ENCODE assay signal across 1 cellular context in the genomic region with DNA sequence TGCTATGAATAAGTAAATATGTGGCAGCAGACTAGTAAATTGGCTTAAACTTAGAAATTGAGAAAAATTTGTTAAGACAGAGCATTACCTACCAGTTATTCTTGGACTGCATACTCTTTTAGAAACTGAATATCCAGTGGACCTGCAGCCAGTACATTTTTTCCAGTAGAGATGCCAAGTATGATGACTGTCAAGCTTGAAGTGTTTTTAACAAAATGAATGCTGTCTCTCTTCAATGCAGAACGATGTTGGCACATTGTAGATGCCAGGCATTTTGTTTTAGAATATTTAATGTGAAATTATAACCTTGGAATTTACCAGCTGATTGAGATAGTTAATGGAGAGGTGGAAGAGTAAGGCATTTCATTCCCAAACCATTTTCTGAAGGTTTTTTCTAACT.
TF ChIP-seq lines count a peak whose summit lies in the region.

No MANE protein-coding gene starts in this region.

TF ChIP-seq in SK-N-SH, 30 proteins besides CTCF, POLR2A, EP300 and RAD21:
- no peak for TF ChIP-seq YY1 (IDR thresholded peaks at IDR 0.05; ENCODE audit: low read depth)
- no peak for TF ChIP-seq MEF2A (IDR thresholded peaks at IDR 0.05; ENCODE audit: borderline replicate concordance, low read depth)
- TF ChIP-seq RXRA (IDR thresholded peaks at IDR 0.05; ENCODE audit: borderline replicate concordance, low read depth), result no peak
- TF ChIP-seq, protein P1, sequence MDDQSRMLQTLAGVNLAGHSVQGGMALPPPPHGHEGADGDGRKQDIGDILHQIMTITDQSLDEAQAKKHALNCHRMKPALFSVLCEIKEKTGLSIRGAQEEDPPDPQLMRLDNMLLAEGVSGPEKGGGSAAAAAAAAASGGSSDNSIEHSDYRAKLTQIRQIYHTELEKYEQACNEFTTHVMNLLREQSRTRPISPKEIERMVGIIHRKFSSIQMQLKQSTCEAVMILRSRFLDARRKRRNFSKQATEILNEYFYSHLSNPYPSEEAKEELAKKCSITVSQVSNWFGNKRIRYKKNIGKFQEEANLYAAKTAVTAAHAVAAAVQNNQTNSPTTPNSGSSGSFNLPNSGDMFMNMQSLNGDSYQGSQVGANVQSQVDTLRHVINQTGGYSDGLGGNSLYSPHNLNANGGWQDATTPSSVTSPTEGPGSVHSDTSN (IDR thresholded peaks at IDR 0.05), result peak; percentile 79
- TF ChIP-seq GATA2 (CRISPR knock-in tag; IDR thresholded peaks at IDR 0.05), result no peak
- TF ChIP-seq JUND (IDR thresholded peaks at IDR 0.05), result 0 out of 2 replicates have a peak, but pooled peaks have one; percentile 25
- TF ChIP-seq, protein P2, sequence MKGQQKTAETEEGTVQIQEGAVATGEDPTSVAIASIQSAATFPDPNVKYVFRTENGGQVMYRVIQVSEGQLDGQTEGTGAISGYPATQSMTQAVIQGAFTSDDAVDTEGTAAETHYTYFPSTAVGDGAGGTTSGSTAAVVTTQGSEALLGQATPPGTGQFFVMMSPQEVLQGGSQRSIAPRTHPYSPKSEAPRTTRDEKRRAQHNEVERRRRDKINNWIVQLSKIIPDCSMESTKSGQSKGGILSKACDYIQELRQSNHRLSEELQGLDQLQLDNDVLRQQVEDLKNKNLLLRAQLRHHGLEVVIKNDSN (IDR thresholded peaks at IDR 0.05; ENCODE audit: borderline replicate concordance, low read depth), result no peak
- TF ChIP-seq, protein P3, sequence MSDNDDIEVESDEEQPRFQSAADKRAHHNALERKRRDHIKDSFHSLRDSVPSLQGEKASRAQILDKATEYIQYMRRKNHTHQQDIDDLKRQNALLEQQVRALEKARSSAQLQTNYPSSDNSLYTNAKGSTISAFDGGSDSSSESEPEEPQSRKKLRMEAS (IDR thresholded peaks at IDR 0.05; ENCODE audit: low read depth), result no peak
- TF ChIP-seq, protein P4, sequence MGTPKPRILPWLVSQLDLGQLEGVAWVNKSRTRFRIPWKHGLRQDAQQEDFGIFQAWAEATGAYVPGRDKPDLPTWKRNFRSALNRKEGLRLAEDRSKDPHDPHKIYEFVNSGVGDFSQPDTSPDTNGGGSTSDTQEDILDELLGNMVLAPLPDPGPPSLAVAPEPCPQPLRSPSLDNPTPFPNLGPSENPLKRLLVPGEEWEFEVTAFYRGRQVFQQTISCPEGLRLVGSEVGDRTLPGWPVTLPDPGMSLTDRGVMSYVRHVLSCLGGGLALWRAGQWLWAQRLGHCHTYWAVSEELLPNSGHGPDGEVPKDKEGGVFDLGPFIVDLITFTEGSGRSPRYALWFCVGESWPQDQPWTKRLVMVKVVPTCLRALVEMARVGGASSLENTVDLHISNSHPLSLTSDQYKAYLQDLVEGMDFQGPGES (IDR thresholded peaks at IDR 0.05; ENCODE audit: low read depth, low read length), result no peak
- no peak for TF ChIP-seq TAF1 (IDR thresholded peaks at IDR 0.05; ENCODE audit: borderline replicate concordance, low read depth, low read length)
- no peak for TF ChIP-seq SMC3 (IDR thresholded peaks at IDR 0.05; ENCODE audit: low read depth, low read length)
- no peak for TF ChIP-seq MXI1 (IDR thresholded peaks at IDR 0.05; ENCODE audit: low read depth, low read length)
- no peak for TF ChIP-seq GABPA (IDR thresholded peaks at IDR 0.05; ENCODE audit: low read depth)
- TF ChIP-seq, protein P5, sequence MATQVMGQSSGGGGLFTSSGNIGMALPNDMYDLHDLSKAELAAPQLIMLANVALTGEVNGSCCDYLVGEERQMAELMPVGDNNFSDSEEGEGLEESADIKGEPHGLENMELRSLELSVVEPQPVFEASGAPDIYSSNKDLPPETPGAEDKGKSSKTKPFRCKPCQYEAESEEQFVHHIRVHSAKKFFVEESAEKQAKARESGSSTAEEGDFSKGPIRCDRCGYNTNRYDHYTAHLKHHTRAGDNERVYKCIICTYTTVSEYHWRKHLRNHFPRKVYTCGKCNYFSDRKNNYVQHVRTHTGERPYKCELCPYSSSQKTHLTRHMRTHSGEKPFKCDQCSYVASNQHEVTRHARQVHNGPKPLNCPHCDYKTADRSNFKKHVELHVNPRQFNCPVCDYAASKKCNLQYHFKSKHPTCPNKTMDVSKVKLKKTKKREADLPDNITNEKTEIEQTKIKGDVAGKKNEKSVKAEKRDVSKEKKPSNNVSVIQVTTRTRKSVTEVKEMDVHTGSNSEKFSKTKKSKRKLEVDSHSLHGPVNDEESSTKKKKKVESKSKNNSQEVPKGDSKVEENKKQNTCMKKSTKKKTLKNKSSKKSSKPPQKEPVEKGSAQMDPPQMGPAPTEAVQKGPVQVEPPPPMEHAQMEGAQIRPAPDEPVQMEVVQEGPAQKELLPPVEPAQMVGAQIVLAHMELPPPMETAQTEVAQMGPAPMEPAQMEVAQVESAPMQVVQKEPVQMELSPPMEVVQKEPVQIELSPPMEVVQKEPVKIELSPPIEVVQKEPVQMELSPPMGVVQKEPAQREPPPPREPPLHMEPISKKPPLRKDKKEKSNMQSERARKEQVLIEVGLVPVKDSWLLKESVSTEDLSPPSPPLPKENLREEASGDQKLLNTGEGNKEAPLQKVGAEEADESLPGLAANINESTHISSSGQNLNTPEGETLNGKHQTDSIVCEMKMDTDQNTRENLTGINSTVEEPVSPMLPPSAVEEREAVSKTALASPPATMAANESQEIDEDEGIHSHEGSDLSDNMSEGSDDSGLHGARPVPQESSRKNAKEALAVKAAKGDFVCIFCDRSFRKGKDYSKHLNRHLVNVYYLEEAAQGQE (IDR thresholded peaks at IDR 0.05; ENCODE audit: low read depth, low read length), result no peak
- no peak for TF ChIP-seq TEAD4 (IDR thresholded peaks at IDR 0.05; ENCODE audit: borderline replicate concordance, insufficient read depth)
- TF ChIP-seq RCOR1 (IDR thresholded peaks at IDR 0.05; ENCODE audit: low read length), result no peak
- TF ChIP-seq EZH2phosphoT487 (IDR thresholded peaks at IDR 0.05; ENCODE audit: borderline replicate concordance, low read depth), result no peak
- TF ChIP-seq FOXM1 (IDR thresholded peaks at IDR 0.05; ENCODE audit: low read depth), result no peak
- TF ChIP-seq ELF1 (IDR thresholded peaks at IDR 0.05), result no peak
- TF ChIP-seq NRF1 (IDR thresholded peaks at IDR 0.05; ENCODE audit: low read depth, low read length), result no peak
- no peak for TF ChIP-seq FOXJ3 (CRISPR knock-in tag; IDR thresholded peaks at IDR 0.05)
- no peak for TF ChIP-seq CHD2 (IDR thresholded peaks at IDR 0.05; ENCODE audit: low read length, partially characterized antibody)
- peak; percentile 42; the same call in 1 of the 2 replicates for TF ChIP-seq POLR2AphosphoS5 (IDR thresholded peaks at IDR 0.05; ENCODE audit: low read depth, low read length)
- TF ChIP-seq, protein P6, sequence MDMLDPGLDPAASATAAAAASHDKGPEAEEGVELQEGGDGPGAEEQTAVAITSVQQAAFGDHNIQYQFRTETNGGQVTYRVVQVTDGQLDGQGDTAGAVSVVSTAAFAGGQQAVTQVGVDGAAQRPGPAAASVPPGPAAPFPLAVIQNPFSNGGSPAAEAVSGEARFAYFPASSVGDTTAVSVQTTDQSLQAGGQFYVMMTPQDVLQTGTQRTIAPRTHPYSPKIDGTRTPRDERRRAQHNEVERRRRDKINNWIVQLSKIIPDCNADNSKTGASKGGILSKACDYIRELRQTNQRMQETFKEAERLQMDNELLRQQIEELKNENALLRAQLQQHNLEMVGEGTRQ (IDR thresholded peaks at IDR 0.05; ENCODE audit: borderline replicate concordance, low read depth, low read length), result no peak
- TF ChIP-seq NFIC (IDR thresholded peaks at IDR 0.05; ENCODE audit: borderline replicate concordance), result 0 out of 2 replicates have a peak, but pooled peaks have one; percentile 8
- no peak for TF ChIP-seq FOSL2 (IDR thresholded peaks at IDR 0.05; ENCODE audit: borderline replicate concordance, low read depth)
- TF ChIP-seq SIN3A (IDR thresholded peaks at IDR 0.05; ENCODE audit: borderline replicate concordance, low read depth, low read length), result 0 out of 2 replicates have a peak, but pooled peaks have one; percentile 31
- TF ChIP-seq TCF12 (IDR thresholded peaks at IDR 0.05), result peak; percentile 65
- TF ChIP-seq RFX5 (IDR thresholded peaks at IDR 0.05; ENCODE audit: low read length), result no peak
- TF ChIP-seq, protein P7, sequence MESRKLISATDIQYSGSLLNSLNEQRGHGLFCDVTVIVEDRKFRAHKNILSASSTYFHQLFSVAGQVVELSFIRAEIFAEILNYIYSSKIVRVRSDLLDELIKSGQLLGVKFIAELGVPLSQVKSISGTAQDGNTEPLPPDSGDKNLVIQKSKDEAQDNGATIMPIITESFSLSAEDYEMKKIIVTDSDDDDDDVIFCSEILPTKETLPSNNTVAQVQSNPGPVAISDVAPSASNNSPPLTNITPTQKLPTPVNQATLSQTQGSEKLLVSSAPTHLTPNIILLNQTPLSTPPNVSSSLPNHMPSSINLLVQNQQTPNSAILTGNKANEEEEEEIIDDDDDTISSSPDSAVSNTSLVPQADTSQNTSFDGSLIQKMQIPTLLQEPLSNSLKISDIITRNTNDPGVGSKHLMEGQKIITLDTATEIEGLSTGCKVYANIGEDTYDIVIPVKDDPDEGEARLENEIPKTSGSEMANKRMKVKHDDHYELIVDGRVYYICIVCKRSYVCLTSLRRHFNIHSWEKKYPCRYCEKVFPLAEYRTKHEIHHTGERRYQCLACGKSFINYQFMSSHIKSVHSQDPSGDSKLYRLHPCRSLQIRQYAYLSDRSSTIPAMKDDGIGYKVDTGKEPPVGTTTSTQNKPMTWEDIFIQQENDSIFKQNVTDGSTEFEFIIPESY (IDR thresholded peaks at IDR 0.05; ENCODE audit: borderline replicate concordance, low read depth), result no peak
